In genomic region chr3:9847870-9848269, GRCh38 we compare ENCODE assay signal across 12 cellular contexts. TPM values are rescaled to one million over a fixed set of nuclear protein-coding genes. Genes with fewer than 3 reads are reported as not detected.
DNase-seq lines count a peak whose midpoint lies in the region; TF ChIP-seq lines count a peak whose summit lies in the region.
"Not testable (repeated sequence)": the region's sequence is repeated elsewhere in the genome, so short reads cannot be mapped to it uniquely, and the experiment has no call there.
"Had no signal": no experiment of that assay in that cellular context is flagged by ENCODE, and none has a peak within 500 bp of the region (broad histone marks: within the 10 kb centered on the region; RNA-seq: fewer than 3 reads in every experiment).

No MANE protein-coding gene starts in this region.

- H2BK120ac ChIP-seq in mesendoderm (ENCODE audit: low read depth, low read length) = not testable (repeated sequence)

- H2BK15ac ChIP-seq in mesendoderm (replicated peaks; ENCODE audit: low read depth) = not testable (repeated sequence)

- H2AK5ac ChIP-seq in mesendoderm (ENCODE audit: low read length) = not testable (repeated sequence)

- H3K9ac ChIP-seq in mesendoderm (ENCODE audit: low read length) = not testable (repeated sequence)

- not testable (repeated sequence) for H3K4ac ChIP-seq in mesendoderm (ENCODE audit: low read depth, low read length)

- H3K27ac ChIP-seq in WERI-Rb-1 = peak overlapping the region; percentile 15
- H3K27ac ChIP-seq in mesendoderm (ENCODE audit: low read depth, low read length) = not testable (repeated sequence)

- not testable (repeated sequence) for H3K27me3 Mint-ChIP-seq in glutamatergic neuron (ENCODE audit: unreplicated experiment); progenitor cell of endocrine pancreas

- H3K79me2 ChIP-seq in mesendoderm (ENCODE audit: control insufficient read depth, insufficient read depth, low read length) = not testable (repeated sequence)

- not testable (repeated sequence) for H3K4me2 ChIP-seq in mesendoderm (ENCODE audit: low read length)

- peaks cover 26% of the 10 kb centered on the region for H3K4me1 ChIP-seq in HAP-1
- not testable (repeated sequence) for H3K4me1 ChIP-seq in mesendoderm (ENCODE audit: control insufficient read depth, low read depth, low read length)

- not testable (repeated sequence) for H3K36me3 Mint-ChIP-seq in glutamatergic neuron (ENCODE audit: unreplicated experiment); progenitor cell of endocrine pancreas (ENCODE audit: insufficient read depth)

- H3K27ac Mint-ChIP-seq in glutamatergic neuron (ENCODE audit: unreplicated experiment) = peak overlapping the region; percentile 96
- H3K27ac Mint-ChIP-seq in progenitor cell of endocrine pancreas = peak overlapping the region; percentile 67

- H4K5ac ChIP-seq in mesendoderm (ENCODE audit: low read length) = not testable (repeated sequence)

- not testable (repeated sequence) for H3K56ac ChIP-seq in mesendoderm (ENCODE audit: low read length)

- not testable (repeated sequence) for TF ChIP-seq CTCF in WERI-Rb-1 (IDR thresholded peaks at IDR 0.05; ENCODE audit: low read depth, low read length); glutamatergic neuron (IDR thresholded peaks at IDR 0.05; ENCODE audit: partially characterized antibody, unreplicated experiment); progenitor cell of endocrine pancreas (IDR thresholded peaks at IDR 0.05; ENCODE audit: unreplicated experiment)

- H3K9me3 ChIP-seq in HAP-1; WERI-Rb-1 (ENCODE audit: severe bottlenecking): not testable (repeated sequence)

- not testable (repeated sequence) for H3K9me3 Mint-ChIP-seq in glutamatergic neuron (ENCODE audit: unreplicated experiment); progenitor cell of endocrine pancreas (ENCODE audit: low read depth)

- not testable (repeated sequence) for H2BK5ac ChIP-seq in mesendoderm (ENCODE audit: low read length)

- not testable (repeated sequence) for H3K36me3 ChIP-seq in HAP-1 (replicated peaks); WERI-Rb-1; mesendoderm (ENCODE audit: control insufficient read depth, insufficient read depth, low read length)

- DNase-seq in HAP-1 (ENCODE audit: low spot score in 2 of 2) = peak; percentile 65 to 80
- not testable (repeated sequence) for DNase-seq in WERI-Rb-1; glutamatergic neuron; progenitor cell of endocrine pancreas (ENCODE audit: low spot score, unreplicated experiment)
- DNase-seq in mesendoderm = peak; percentile 77

- H3K4me3 Mint-ChIP-seq in glutamatergic neuron (ENCODE audit: unreplicated experiment) = peak overlapping the region; percentile 53
- H3K4me3 Mint-ChIP-seq in progenitor cell of endocrine pancreas (ENCODE audit: low read depth) = not testable (repeated sequence)

- in situ Hi-C loops in HAP-1 (cut with MboI; ENCODE audit: low sequenced_read_pairs) = not testable (repeated sequence)

- not testable (repeated sequence) for H3K23ac ChIP-seq in mesendoderm (ENCODE audit: low read length)

- not testable (repeated sequence) for H3K18ac ChIP-seq in mesendoderm (ENCODE audit: low read length)

- no CpG with 5 or more reads among the region's 9 CpGs for WGBS in mesendoderm (ENCODE audit: extremely low coverage, insufficient coverage, low lambda C conversion rate)

- H3K27me3 ChIP-seq in HAP-1 (ENCODE audit: low read depth); WERI-Rb-1 (ENCODE audit: insufficient read depth, low read depth, severe bottlenecking); mesendoderm (ENCODE audit: insufficient read depth, low read length, poor library complexity): not testable (repeated sequence)

- H4K8ac ChIP-seq in mesendoderm (ENCODE audit: low read depth, low read length) = not testable (repeated sequence)

- peaks cover 50% of the 10 kb centered on the region for H3K4me1 Mint-ChIP-seq in glutamatergic neuron (ENCODE audit: low read depth, unreplicated experiment)
- H3K4me1 Mint-ChIP-seq in progenitor cell of endocrine pancreas (ENCODE audit: low read depth) = not testable (repeated sequence)

- H3K4me3 ChIP-seq in HAP-1; WERI-Rb-1 (ENCODE audit: low read depth, low read length); mesendoderm (ENCODE audit: low read length): not testable (repeated sequence)

- H3K79me1 ChIP-seq in mesendoderm (ENCODE audit: low read length) = not testable (repeated sequence)

RNA-seq across cellular contexts. Expression of gene RPUSD3, which starts 4.1 kb away (rescaled TPM):
- total RNA-seq in glutamatergic neuron (ENCODE audit: unreplicated experiment) (81.7 TPM), progenitor cell of endocrine pancreas (55.0 and 60.3 TPM in 2 replicates)
- polyA plus RNA-seq in mesendoderm (2013, experiment 1 of 2) = 52.4 TPM
- polyA plus RNA-seq in mesendoderm (2013, experiment 2 of 2) = 54.4 TPM

RNA-seq across cellular contexts. Expression of gene CIDEC, which starts 32.2 kb away (rescaled TPM):
- total RNA-seq in glutamatergic neuron (ENCODE audit: unreplicated experiment) (not detected), progenitor cell of endocrine pancreas (not detected in 2 replicates)
- polyA plus RNA-seq in mesendoderm (2013, experiment 1 of 2) = not detected
- not detected for polyA plus RNA-seq in mesendoderm (2013, experiment 2 of 2)
- total RNA-seq: A172; A673; CD4-positive, alpha-beta memory T cell; GM12878; GM23248; H1; H7 had no signal
- polyA plus RNA-seq: CD4-positive, alpha-beta memory T cell; GM23248; H1 had no signal

RNA-seq across cellular contexts. Expression of gene TTLL3, which starts 37.8 kb away (rescaled TPM):
- total RNA-seq in glutamatergic neuron (ENCODE audit: unreplicated experiment) = 45.7 TPM
- polyA plus RNA-seq in mesendoderm (2013, experiment 1 of 2) = 1.3 TPM
- 1.2 TPM for polyA plus RNA-seq in mesendoderm (2013, experiment 2 of 2)
- total RNA-seq in progenitor cell of endocrine pancreas = 51.6 and 59.6 TPM in 2 replicates

RNA-seq across cellular contexts. Expression of gene JAGN1, which starts 42.5 kb away (rescaled TPM):
- total RNA-seq in glutamatergic neuron (ENCODE audit: unreplicated experiment) = 37.8 TPM
- 22.3 TPM for polyA plus RNA-seq in mesendoderm (2013, experiment 1 of 2)
- 21.3 TPM for polyA plus RNA-seq in mesendoderm (2013, experiment 2 of 2)
- total RNA-seq in progenitor cell of endocrine pancreas = 30.5 and 33.0 TPM in 2 replicates

RNA-seq across cellular contexts. Expression of gene IL17RE, which starts 54.8 kb away (rescaled TPM):
- total RNA-seq in glutamatergic neuron (ENCODE audit: unreplicated experiment) (3.9 TPM), progenitor cell of endocrine pancreas (4.9 and 7.0 TPM in 2 replicates)
- 6.0 TPM for polyA plus RNA-seq in mesendoderm (2013, experiment 1 of 2)
- 7.5 TPM for polyA plus RNA-seq in mesendoderm (2013, experiment 2 of 2)
